In genomic region chr15:63933522-63933921, GRCh38 we compare ENCODE assay signal across 15 cellular contexts.
DNase-seq lines count a peak whose midpoint lies in the region; ATAC-seq and TF ChIP-seq lines count a peak whose summit lies in the region.
"Had no signal": no experiment of that assay in that cellular context is flagged by ENCODE, and none has a peak within 500 bp of the region (broad histone marks: within the 10 kb centered on the region; RNA-seq: fewer than 3 reads in every experiment).

No MANE protein-coding gene starts in this region.

- POLR2A ChIA-PET in activated CD8-positive, alpha-beta T cell treated with anti-CD3 and anti-CD28 coated beads for 36 hours (lab: Charles Lee): no interaction called here
- POLR2A ChIA-PET in activated CD8-positive, alpha-beta T cell treated with anti-CD3 and anti-CD28 coated beads, Interleukin-2, amount 10 ng/mL, durations not matched to agents 7 days and 5 days (lab: Charles Lee): no interaction called here

- peaks cover 12% of the 10 kb centered on the region for H3K4me1 Mint-ChIP-seq in activated CD8-positive, alpha-beta T cell treated with anti-CD3 and anti-CD28 coated beads for 36 hours (ENCODE audit: low read depth)
- peaks cover 13% of the 10 kb centered on the region for H3K4me1 Mint-ChIP-seq in activated CD8-positive, alpha-beta T cell treated with anti-CD3 and anti-CD28 coated beads, Interleukin-2, amount 10 ng/mL, durations not matched to agents 7 days and 5 days (ENCODE audit: low read depth)
- H3K4me1 Mint-ChIP-seq in activated CD8-positive, alpha-beta memory T cell treated with anti-CD3 and anti-CD28 coated beads, Interleukin-2, amount 10 ng/mL, durations not matched to agents 7 days and 5 days: peaks cover 19% of the 10 kb centered on the region

- H3K9me3 Mint-ChIP-seq in activated CD8-positive, alpha-beta T cell treated with anti-CD3 and anti-CD28 coated beads for 36 hours: peaks cover 2% of the 10 kb centered on the region
- H3K9me3 Mint-ChIP-seq in activated CD8-positive, alpha-beta T cell treated with anti-CD3 and anti-CD28 coated beads, Interleukin-2, amount 10 ng/mL, durations not matched to agents 7 days and 5 days (ENCODE audit: insufficient read depth): no peaks in the 10 kb centered on the region
- no peaks in the 10 kb centered on the region for H3K9me3 Mint-ChIP-seq in activated CD8-positive, alpha-beta memory T cell treated with anti-CD3 and anti-CD28 coated beads, Interleukin-2, amount 10 ng/mL, durations not matched to agents 7 days and 5 days (ENCODE audit: low read depth)
- H3K9me3 Mint-ChIP-seq: activated CD4-positive, alpha-beta T cell treated with anti-CD3 and anti-CD28 coated beads, Interleukin-2, amount 10 ng/mL, durations not matched to agents 7 days and 5 days had no signal

- no peak overlapping the region for H3K4me3 Mint-ChIP-seq in activated CD8-positive, alpha-beta T cell treated with anti-CD3 and anti-CD28 coated beads for 36 hours
- no peak overlapping the region for H3K4me3 Mint-ChIP-seq in activated CD8-positive, alpha-beta T cell treated with anti-CD3 and anti-CD28 coated beads, Interleukin-2, amount 10 ng/mL, durations not matched to agents 7 days and 5 days
- no peak overlapping the region for H3K4me3 Mint-ChIP-seq in activated CD8-positive, alpha-beta memory T cell treated with anti-CD3 and anti-CD28 coated beads, Interleukin-2, amount 10 ng/mL, durations not matched to agents 7 days and 5 days
- H3K4me3 Mint-ChIP-seq: activated CD4-positive, alpha-beta T cell treated with anti-CD3 and anti-CD28 coated beads, Interleukin-2, amount 10 ng/mL, durations not matched to agents 7 days and 5 days had no signal

- CTCF ChIA-PET in activated CD8-positive, alpha-beta T cell treated with anti-CD3 and anti-CD28 coated beads for 36 hours (lab: Charles Lee): interaction anchor here (4.2 kb wide), 1 partner anchor 12 kb away, joined by 34 read pairs; no protein-coding TSS in a partner anchor
- CTCF ChIA-PET in activated CD8-positive, alpha-beta T cell treated with anti-CD3 and anti-CD28 coated beads, Interleukin-2, amount 10 ng/mL, durations not matched to agents 7 days and 5 days (lab: Charles Lee): interaction anchor here (0.7 to 7.0 kb wide), 4 partner anchors 12 to 282 kb away, joined by 3 to 36 read pairs (median 4); no protein-coding TSS in a partner anchor
- CTCF ChIA-PET in activated CD8-positive, alpha-beta memory T cell treated with anti-CD3 and anti-CD28 coated beads, Interleukin-2, amount 10 ng/mL, durations not matched to agents 7 days and 5 days (lab: Charles Lee): interaction anchor here (0.7 to 2.9 kb wide), 7 partner anchors 11 to 134 kb away, joined by 3 to 21 read pairs (median 3); no protein-coding TSS in a partner anchor

- TF ChIP-seq CTCF in activated CD8-positive, alpha-beta T cell treated with anti-CD3 and anti-CD28 coated beads for 36 hours (IDR thresholded peaks at IDR 0.05): no peak

- H3K27me3 Mint-ChIP-seq in activated CD8-positive, alpha-beta T cell treated with anti-CD3 and anti-CD28 coated beads for 36 hours: no peaks in the 10 kb centered on the region
- peaks cover 2% of the 10 kb centered on the region for H3K27me3 Mint-ChIP-seq in activated CD8-positive, alpha-beta T cell treated with anti-CD3 and anti-CD28 coated beads, Interleukin-2, amount 10 ng/mL, durations not matched to agents 7 days and 5 days (ENCODE audit: low read depth)
- H3K27me3 Mint-ChIP-seq in activated CD8-positive, alpha-beta memory T cell treated with anti-CD3 and anti-CD28 coated beads, Interleukin-2, amount 10 ng/mL, durations not matched to agents 7 days and 5 days: no peaks in the 10 kb centered on the region
- H3K27me3 Mint-ChIP-seq: activated CD4-positive, alpha-beta T cell treated with anti-CD3 and anti-CD28 coated beads, Interleukin-2, amount 10 ng/mL, durations not matched to agents 7 days and 5 days had no signal

- H3K36me3 Mint-ChIP-seq in activated CD8-positive, alpha-beta T cell treated with anti-CD3 and anti-CD28 coated beads for 36 hours (ENCODE audit: low read depth): no peaks in the 10 kb centered on the region
- no peaks in the 10 kb centered on the region for H3K36me3 Mint-ChIP-seq in activated CD8-positive, alpha-beta T cell treated with anti-CD3 and anti-CD28 coated beads, Interleukin-2, amount 10 ng/mL, durations not matched to agents 7 days and 5 days (ENCODE audit: low read depth)
- peaks cover 2% of the 10 kb centered on the region for H3K36me3 Mint-ChIP-seq in activated CD8-positive, alpha-beta memory T cell treated with anti-CD3 and anti-CD28 coated beads, Interleukin-2, amount 10 ng/mL, durations not matched to agents 7 days and 5 days

- H3K27ac Mint-ChIP-seq in activated CD8-positive, alpha-beta T cell treated with anti-CD3 and anti-CD28 coated beads for 36 hours: no peak overlapping the region
- H3K27ac Mint-ChIP-seq in activated CD8-positive, alpha-beta T cell treated with anti-CD3 and anti-CD28 coated beads, Interleukin-2, amount 10 ng/mL, durations not matched to agents 7 days and 5 days: no peak overlapping the region
- H3K27ac Mint-ChIP-seq in activated CD8-positive, alpha-beta memory T cell treated with anti-CD3 and anti-CD28 coated beads, Interleukin-2, amount 10 ng/mL, durations not matched to agents 7 days and 5 days: no peak overlapping the region
- H3K27ac Mint-ChIP-seq: activated CD4-positive, alpha-beta T cell treated with anti-CD3 and anti-CD28 coated beads, Interleukin-2, amount 10 ng/mL, durations not matched to agents 7 days and 5 days had no signal

- intact Hi-C loops in activated CD8-positive, alpha-beta T cell treated with anti-CD3 and anti-CD28 coated beads for 36 hours (cut with micrococcal nuclease): no loop called here

- peak; percentile 78 for ATAC-seq in activated CD8-positive, alpha-beta T cell treated with anti-CD3 and anti-CD28 coated beads for 36 hours
- no peak for ATAC-seq in activated CD8-positive, alpha-beta T cell treated with anti-CD3 and anti-CD28 coated beads, Interleukin-2, amount 10 ng/mL, durations not matched to agents 7 days and 5 days
- peak; percentile 72 for ATAC-seq in activated CD8-positive, alpha-beta memory T cell treated with anti-CD3 and anti-CD28 coated beads, Interleukin-2, amount 10 ng/mL, durations not matched to agents 7 days and 5 days
- ATAC-seq in HG03108 (IDR thresholded peaks at IDR 0.05; ENCODE audit: unreplicated experiment) (no peak), HG03378 (IDR thresholded peaks at IDR 0.05; ENCODE audit: unreplicated experiment) (no peak)
- ATAC-seq: right cardiac atrium had no signal

- DNase-seq in activated CD8-positive, alpha-beta T cell treated with anti-CD3 and anti-CD28 coated beads for 36 hours: peak; percentile 49
- no peak for DNase-seq in activated CD8-positive, alpha-beta T cell treated with anti-CD3 and anti-CD28 coated beads, Interleukin-2, amount 10 ng/mL, durations not matched to agents 7 days and 5 days
- DNase-seq in HT1080 (ENCODE audit: low read depth) (peak; percentile 91), kidney tubule cell (ENCODE audit: low spot score) (peak; percentile 56)
- peak; percentile 65 for DNase-seq in activated CD8-positive, alpha-beta memory T cell treated with anti-CD3 and anti-CD28 coated beads, Interleukin-2, amount 10 ng/mL, durations not matched to agents 7 days and 5 days
- DNase-seq in effector CD4-positive, alpha-beta T cell: no peak
- DNase-seq: activated CD4-positive, alpha-beta T cell treated with anti-CD3 and anti-CD28 coated beads, Interleukin-2, amount 10 ng/mL, durations not matched to agents 7 days and 5 days; KG1; mesendoderm; NCI-H1694; right cardiac atrium; stimulated activated CD8-positive, alpha-beta memory T cell treated with anti-CD3 and anti-CD28 coated beads, Interleukin-4, amount 100 ng/mL, for 48 hours; thyroid gland had no signal

Comparison
In these comparisons a context has a peak if more than half of its experiments do, and no peak if none do; other contexts are left out.
1. ATAC-seq: peak in activated CD8-positive, alpha-beta T cell treated with anti-CD3 and anti-CD28 coated beads for 36 hours (single experiment) and activated CD8-positive, alpha-beta memory T cell treated with anti-CD3 and anti-CD28 coated beads, Interleukin-2, amount 10 ng/mL, durations not matched to agents 7 days and 5 days (single experiment); none in activated CD8-positive, alpha-beta T cell treated with anti-CD3 and anti-CD28 coated beads, Interleukin-2, amount 10 ng/mL, durations not matched to agents 7 days and 5 days (single experiment), HG03108 (single experiment) and HG03378 (single experiment).
2. DNase-seq: peak in activated CD8-positive, alpha-beta T cell treated with anti-CD3 and anti-CD28 coated beads for 36 hours (single experiment), HT1080 (single experiment), activated CD8-positive, alpha-beta memory T cell treated with anti-CD3 and anti-CD28 coated beads, Interleukin-2, amount 10 ng/mL, durations not matched to agents 7 days and 5 days (single experiment) and kidney tubule cell (single experiment); none in activated CD8-positive, alpha-beta T cell treated with anti-CD3 and anti-CD28 coated beads, Interleukin-2, amount 10 ng/mL, durations not matched to agents 7 days and 5 days (single experiment) and effector CD4-positive, alpha-beta T cell (single experiment).